In the genomic region with DNA sequence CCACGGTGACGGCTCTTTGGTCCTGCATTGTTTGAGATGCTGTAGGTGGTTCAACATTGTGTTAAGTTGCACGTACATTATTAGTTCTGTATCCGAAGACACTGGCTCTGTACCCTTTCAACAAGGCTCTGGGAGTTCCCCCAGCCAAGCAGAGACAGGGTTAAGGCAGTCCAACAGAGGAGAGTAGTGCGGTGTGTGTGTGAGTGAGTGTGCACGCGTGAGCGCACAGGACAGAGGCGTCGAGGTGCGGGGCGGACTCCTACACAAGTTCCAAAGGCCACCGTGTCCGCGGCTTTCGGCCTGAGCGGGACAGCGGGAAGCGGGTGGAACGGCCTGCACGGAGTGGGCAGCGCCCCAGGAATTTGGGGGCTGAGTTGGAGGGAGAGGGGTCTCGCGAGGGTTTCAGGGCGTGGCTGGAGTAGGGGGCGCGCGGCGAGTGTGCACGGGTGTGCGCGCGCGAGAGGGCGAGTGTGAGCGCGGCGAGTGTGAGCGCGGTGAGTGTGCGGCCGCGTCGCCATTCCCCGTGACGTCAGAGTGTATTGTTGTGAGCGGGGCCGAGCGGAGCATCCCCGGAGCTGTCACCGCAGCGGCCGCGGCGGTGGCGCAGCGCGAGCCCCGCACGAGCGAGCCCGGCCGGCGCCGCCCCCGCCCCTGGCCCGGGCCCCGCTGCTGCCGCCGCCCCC, we compare ENCODE assay signal across 8 cellular contexts. TPM values are rescaled to one million over a fixed set of nuclear protein-coding genes. Genes with fewer than 3 reads are reported as not detected.
DNase-seq lines count a peak whose midpoint lies in the region; ATAC-seq, FAIRE-seq and TF ChIP-seq lines count a peak whose summit lies in the region.

A gene (plus strand): TSS at position 532 of the 683 bp plus-strand sequence. CDS start 413 bp downstream, outside the sequence.

- H3K4me1 ChIP-seq in keratinocyte (ENCODE audit: control insufficient read depth, extremely low read depth, insufficient read depth, low read length) (peaks cover 8% of the 10 kb centered on the region), small intestine (ENCODE audit: control insufficient read depth in 2 of 2, insufficient read depth in 1 of 2, low read depth in 1 of 2, low read length in 1 of 2) (no peaks in the 10 kb centered on the region)

- no peaks in the 10 kb centered on the region for H3K27me3 Mint-ChIP-seq in activated naive CD4-positive, alpha-beta T cell treated with anti-CD3 and anti-CD28 coated beads, Interleukin-2, amount 10 ng/mL, durations not matched to agents 7 days and 5 days
- peaks cover 36% of the 10 kb centered on the region for H3K27me3 Mint-ChIP-seq in MCF 10A (ENCODE audit: insufficient read depth, unreplicated experiment)

- no peaks in the 10 kb centered on the region for H3K79me2 ChIP-seq in keratinocyte (ENCODE audit: control insufficient read depth, insufficient read depth, low read length)

- CTCF ChIA-PET in activated naive CD4-positive, alpha-beta T cell treated with anti-CD3 and anti-CD28 coated beads, Interleukin-2, amount 10 ng/mL, durations not matched to agents 7 days and 5 days (lab: Charles Lee) = no interaction called here
- CTCF ChIA-PET in MCF 10A (lab: Yijun Ruan, JAX) = no interaction called here

- peaks cover 2% of the 10 kb centered on the region for H3K36me3 Mint-ChIP-seq in activated naive CD4-positive, alpha-beta T cell treated with anti-CD3 and anti-CD28 coated beads, Interleukin-2, amount 10 ng/mL, durations not matched to agents 7 days and 5 days
- peaks cover 7 to 12% of the 10 kb centered on the region in 2 donors for H3K36me3 Mint-ChIP-seq in activated naive CD4-positive, alpha-beta T cell treated with anti-CD3 and anti-CD28 coated beads, Interleukin-2, amount 50 U/mL, for 72 hours
- no peaks in the 10 kb centered on the region for H3K36me3 Mint-ChIP-seq in MCF 10A (ENCODE audit: insufficient read depth, unreplicated experiment)

- dilution Hi-C loops in keratinocyte (cut with MboI; ENCODE audit: extremely low pct_ligation_motif_present, low sequenced_read_pairs) = no loop called here

- H3K4me3 ChIP-seq in keratinocyte (ENCODE audit: control insufficient read depth in 2 of 3, extremely low read depth in 1 of 3, insufficient read depth in 2 of 3, low read depth in 1 of 3, low read length in 3 of 3) (peak within 1 kb of the TSS; percentile 35 to 62 (median 57)), small intestine (ENCODE audit: low read depth in 1 of 2, low read length in 2 of 2) (peak within 1 kb of the TSS; percentile 61 to 64)

- TF ChIP-seq CTCF in MCF 10A (IDR thresholded peaks at IDR 0.05; ENCODE audit: unreplicated experiment) (no peak), keratinocyte (optimal IDR thresholded peaks at IDR 0.05 in 1 of 3, IDR thresholded peaks at IDR 0.05 in 1 of 3, conservative IDR thresholded peaks at IDR 0.05 in 1 of 3; ENCODE audit: extremely low read depth in 1 of 3, insufficient read depth in 2 of 3, low read length in 3 of 3) (no peak)

- H3K36me3 ChIP-seq in keratinocyte (ENCODE audit: control insufficient read depth in 2 of 2, extremely low read depth in 1 of 2, insufficient read depth in 2 of 2, low read length in 2 of 2) (no peaks in the 10 kb centered on the region), small intestine (ENCODE audit: control insufficient read depth in 2 of 2, insufficient read depth in 2 of 2, low read length in 2 of 2) (no peaks in the 10 kb centered on the region)

- DNase-seq in activated naive CD4-positive, alpha-beta T cell treated with anti-CD3 and anti-CD28 coated beads, Interleukin-2, amount 10 ng/mL, durations not matched to agents 7 days and 5 days = no peak
- DNase-seq in activated naive CD4-positive, alpha-beta T cell treated with anti-CD3 and anti-CD28 coated beads, Interleukin-2, amount 50 U/mL, for 72 hours (ENCODE audit: low spot score in 2 of 2) = no peak
- peak; percentile 77 for DNase-seq in NCI-H2171 treated with DMSO at 0.1 percent for 48 hours (lab: John Stamatoyannopoulos, UW)
- DNase-seq in MCF 10A (ENCODE audit: unreplicated experiment) = no peak
- no peak for DNase-seq in keratinocyte (ENCODE audit: low read depth, low spot score)
- peak; percentile 65 for DNase-seq in small intestine
- no peak for DNase-seq in middle frontal gyrus (ENCODE audit: extremely low spot score, low spot score)

- H3K9me3 ChIP-seq in keratinocyte (ENCODE audit: control insufficient read depth, low read depth, low read length) (no peaks in the 10 kb centered on the region), small intestine (ENCODE audit: control insufficient read depth, low read depth) (no peaks in the 10 kb centered on the region)

- H3K27ac ChIP-seq in keratinocyte (ENCODE audit: control insufficient read depth, insufficient read depth, low read length) = no peak within 1 kb of the TSS
- peak within 1 kb of the TSS in 1 of 2 donors; percentile 58 for H3K27ac ChIP-seq in small intestine (ENCODE audit: low read depth in 1 of 2, low read length in 1 of 2)

- intact Hi-C loops in MCF 10A (cut with micrococcal nuclease) = no loop called here

- peak within 1 kb of the TSS; percentile 60 for H2AFZ ChIP-seq in keratinocyte (ENCODE audit: control insufficient read depth, low read length)

- H3K9me1 ChIP-seq in keratinocyte (ENCODE audit: control insufficient read depth, extremely low read depth, insufficient read depth, low read length) = peaks cover 2% of the 10 kb centered on the region

- no TSS peak for BruUV-seq in MCF 10A (replicated peaks; lab: Mats Ljungman, UMichigan)

- FAIRE-seq in keratinocyte (lab: Jason Lieb, UNC) (no peak), small intestine (lab: Jason Lieb, UNC) (no peak)

- H3K27me3 ChIP-seq in keratinocyte (ENCODE audit: control insufficient read depth, extremely low read depth, insufficient read depth, low read length) (peaks cover 32% of the 10 kb centered on the region), small intestine (ENCODE audit: control insufficient read depth in 2 of 2, insufficient read depth in 2 of 2, low read length in 2 of 2) (no peaks in the 10 kb centered on the region)

- peak within 1 kb of the TSS; percentile 78 for H3K4me2 ChIP-seq in keratinocyte (ENCODE audit: control insufficient read depth, extremely low read depth, insufficient read depth, low read depth, low read length)

- ATAC-seq in activated naive CD4-positive, alpha-beta T cell treated with anti-CD3 and anti-CD28 coated beads, Interleukin-2, amount 50 U/mL, for 72 hours = no peak
- ATAC-seq in HG03439 (IDR thresholded peaks at IDR 0.05; ENCODE audit: unreplicated experiment) = no peak

- peak within 1 kb of the TSS; percentile 60 for H3K4me3 Mint-ChIP-seq in activated naive CD4-positive, alpha-beta T cell treated with anti-CD3 and anti-CD28 coated beads, Interleukin-2, amount 10 ng/mL, durations not matched to agents 7 days and 5 days
- H3K4me3 Mint-ChIP-seq in MCF 10A (ENCODE audit: unreplicated experiment) = peak within 1 kb of the TSS; percentile 51

- whole genome bisulfite sequencing in small intestine, 3 donors = 1 to 3% (median 1%) methylated on average over 38 to 70 of the region's 70 CpGs

- no peaks in the 10 kb centered on the region for H4K20me1 ChIP-seq in keratinocyte (ENCODE audit: control insufficient read depth, extremely low read depth, insufficient read depth, low read length)

- H3K4me1 Mint-ChIP-seq in activated naive CD4-positive, alpha-beta T cell treated with anti-CD3 and anti-CD28 coated beads, Interleukin-2, amount 10 ng/mL, durations not matched to agents 7 days and 5 days = peaks cover 6% of the 10 kb centered on the region
- H3K4me1 Mint-ChIP-seq in MCF 10A (ENCODE audit: insufficient read depth, unreplicated experiment) = no peaks in the 10 kb centered on the region

- no peak within 1 kb of the TSS for H3K9ac ChIP-seq in keratinocyte (ENCODE audit: control insufficient read depth, extremely low read depth, insufficient read depth, low read length)

- POLR2A ChIA-PET in MCF 10A (lab: Yijun Ruan, JAX) = no interaction called here

- H3K27ac Mint-ChIP-seq in activated naive CD4-positive, alpha-beta T cell treated with anti-CD3 and anti-CD28 coated beads, Interleukin-2, amount 10 ng/mL, durations not matched to agents 7 days and 5 days = no peak within 1 kb of the TSS
- no peak within 1 kb of the TSS for H3K27ac Mint-ChIP-seq in activated naive CD4-positive, alpha-beta T cell treated with anti-CD3 and anti-CD28 coated beads, Interleukin-2, amount 50 U/mL, for 72 hours
- H3K27ac Mint-ChIP-seq in MCF 10A (ENCODE audit: low read depth, unreplicated experiment) = no peak within 1 kb of the TSS

- H3K9me3 Mint-ChIP-seq in activated naive CD4-positive, alpha-beta T cell treated with anti-CD3 and anti-CD28 coated beads, Interleukin-2, amount 10 ng/mL, durations not matched to agents 7 days and 5 days = no peaks in the 10 kb centered on the region
- H3K9me3 Mint-ChIP-seq in activated naive CD4-positive, alpha-beta T cell treated with anti-CD3 and anti-CD28 coated beads, Interleukin-2, amount 50 U/mL, for 72 hours = peaks cover 0 to 8% of the 10 kb centered on the region in 2 donors
- no peaks in the 10 kb centered on the region for H3K9me3 Mint-ChIP-seq in MCF 10A (ENCODE audit: unreplicated experiment)

RNA-seq across cellular contexts. Expression of the gene that starts here (rescaled TPM):
- not detected for total RNA-seq in activated naive CD4-positive, alpha-beta T cell treated with anti-CD3 and anti-CD28 coated beads, Interleukin-2, amount 50 U/mL, for 72 hours
- total RNA-seq in MCF 10A (2022) = not detected in 2 replicates
- polyA plus RNA-seq in keratinocyte = 0.01 TPM in 1 of 3 replicates, not detected in the others
- polyA plus RNA-seq in keratinocyte (2011; ENCODE audit: low read depth) = not detected
- polyA plus RNA-seq in keratinocyte (2011; cell fraction: cytosol; rRNA removed) = not detected in 2 replicates
- not detected in 2 replicates for polyA plus RNA-seq in keratinocyte (2011; cell fraction: nucleus; rRNA removed)
- 0.02 TPM in 1 of 2 replicates, not detected in the other for polyA plus RNA-seq in keratinocyte (2012; ENCODE audit: low replicate concordance)
- polyA minus RNA-seq in keratinocyte = not detected in 3 replicates
- polyA minus RNA-seq in keratinocyte (2011; cell fraction: cytosol; rRNA and poly(A)+ RNA removed) = not detected
- polyA minus RNA-seq in keratinocyte (2011; cell fraction: nucleus; rRNA and poly(A)+ RNA removed) = not detected in 2 replicates
- under 1 TPM; under 0.01 to 0.22 (median 0.09) TPM for polyA plus RNA-seq in small intestine

Comparison
In these comparisons a context has a peak if more than half of its experiments do, and no peak if none do; other contexts are left out.
1. Peak in DNase-seq and H3K4me3 ChIP-seq in small intestine; RNA of the gene not detected or under 1 TPM.